11 cellular contexts compared by ENCODE assay signal in genomic region chr6:35955970-35956369, GRCh38. TPM values are rescaled to one million over a fixed set of nuclear protein-coding genes. Genes with fewer than 3 reads are reported as not detected.
A peak's percentile ranks its signal among the peaks of the same experiment; 100 is the strongest.
DNase-seq lines count a peak whose midpoint lies in the region; ATAC-seq, FAIRE-seq and TF ChIP-seq lines count a peak whose summit lies in the region.
"Had no signal": no experiment of that assay in that cellular context is flagged by ENCODE, and none has a peak within 500 bp of the region (broad histone marks: within the 10 kb centered on the region; RNA-seq: fewer than 3 reads in every experiment).

No MANE protein-coding gene starts in this region.

- BruUV-seq in Calu3 (replicated peaks; lab: Mats Ljungman, UMichigan): no TSS peak

- no peaks in the 10 kb centered on the region for H3K4me1 ChIP-seq in lower lobe of right lung

- ATAC-seq in lower lobe of right lung (no peak), HG02852 (IDR thresholded peaks at IDR 0.05; ENCODE audit: unreplicated experiment) (no peak), GM18519 (IDR thresholded peaks at IDR 0.05; ENCODE audit: low FRiP score, unreplicated experiment) (no peak), HG03571 (IDR thresholded peaks at IDR 0.05; ENCODE audit: unreplicated experiment) (no peak)

- CTCF ChIA-PET in Calu3 (lab: Charles Lee): interaction anchor here (0.6 kb wide), 2 partner anchors 119 to 380 kb away, joined by 3 to 5 read pairs; no protein-coding TSS in a partner anchor

- TF ChIP-seq POLR2A in GM12891 (IDR thresholded peaks at IDR 0.05; ENCODE audit: low read depth, low read length): no peak

- TF ChIP-seq CTCF in Calu3 (IDR thresholded peaks at IDR 0.05; ENCODE audit: unreplicated experiment): peak; percentile 66
- TF ChIP-seq CTCF in GM12875 (IDR thresholded peaks at IDR 0.05; ENCODE audit: borderline replicate concordance, insufficient read depth, low read depth, low read length): 0 out of 2 replicates have a peak, but pooled peaks have one; percentile 37
- 0 out of 2 replicates have a peak, but pooled peaks have one; percentile 5 for TF ChIP-seq CTCF in WI38 (IDR thresholded peaks at IDR 0.05; ENCODE audit: low read depth, low read length)
- peak; percentile 22 for TF ChIP-seq CTCF in lower lobe of right lung (IDR thresholded peaks at IDR 0.05)

- H3K4me3 ChIP-seq in GM12875 (ENCODE audit: low read depth, low read length) (no peak overlapping the region), WI38 (ENCODE audit: low read depth, low read length) (no peak overlapping the region), lower lobe of right lung (no peak overlapping the region)

- no peak for FAIRE-seq in GM12891 (lab: Jason Lieb, UNC)

- no peaks in the 10 kb centered on the region for H3K9me3 Mint-ChIP-seq in Calu3 (ENCODE audit: low read depth, unreplicated experiment)
- H3K9me3 Mint-ChIP-seq: activated T-helper 1 cell treated with anti-CD3 and anti-CD28 coated beads, Interleukin-12 subunit alpha, Interleukin-12 subunit beta, Interleukin-2, Interleukin-4 antibody, amounts not matched to agents 30 ng/mL and 10 ng/mL and 1 ng/mL, durations not matched to agents 14 hours and 24 hours and 36 hours; memory B cell had no signal

- intact Hi-C loops in Calu3 (cut with micrococcal nuclease; ENCODE audit: unreplicated experiment) (no loop called here), lower lobe of right lung (cut with DNase I) (no loop called here)

- peaks cover 11% of the 10 kb centered on the region for H3K4me1 Mint-ChIP-seq in Calu3 (ENCODE audit: low read depth, unreplicated experiment)
- H3K4me1 Mint-ChIP-seq: memory B cell had no signal

- H3K27ac Mint-ChIP-seq in Calu3 (ENCODE audit: unreplicated experiment): no peak overlapping the region
- H3K27ac Mint-ChIP-seq: activated T-helper 1 cell treated with anti-CD3 and anti-CD28 coated beads, Interleukin-12 subunit alpha, Interleukin-12 subunit beta, Interleukin-2, Interleukin-4 antibody, amounts not matched to agents 30 ng/mL and 10 ng/mL and 1 ng/mL, durations not matched to agents 14 hours and 24 hours and 36 hours; memory B cell had no signal

- no peaks in the 10 kb centered on the region for H3K36me3 Mint-ChIP-seq in Calu3 (ENCODE audit: insufficient read depth, unreplicated experiment)
- H3K36me3 Mint-ChIP-seq: memory B cell had no signal

- H3K9me3 ChIP-seq in lower lobe of right lung: no peaks in the 10 kb centered on the region

- H3K4me3 Mint-ChIP-seq in Calu3 (ENCODE audit: low read depth, unreplicated experiment): no peak overlapping the region
- H3K4me3 Mint-ChIP-seq: activated T-helper 1 cell treated with anti-CD3 and anti-CD28 coated beads, Interleukin-12 subunit alpha, Interleukin-12 subunit beta, Interleukin-2, Interleukin-4 antibody, amounts not matched to agents 30 ng/mL and 10 ng/mL and 1 ng/mL, durations not matched to agents 14 hours and 24 hours and 36 hours; memory B cell had no signal

- no peaks in the 10 kb centered on the region for H3K27me3 Mint-ChIP-seq in Calu3 (ENCODE audit: unreplicated experiment)

- DNase-seq in Calu3 (peak; percentile 51), lower lobe of right lung (no peak), GM12891 (ENCODE audit: insufficient read length, low spot score) (no peak)
- DNase-seq: cortex of kidney had no signal

- H3K27ac ChIP-seq in lower lobe of right lung: no peak overlapping the region

- H3K36me3 ChIP-seq in lower lobe of right lung: no peaks in the 10 kb centered on the region

- no peaks in the 10 kb centered on the region for H3K27me3 ChIP-seq in lower lobe of right lung (ENCODE audit: low read depth)

TF ChIP-seq in GM12891, 5 proteins besides CTCF, POLR2A, EP300 and RAD21:
- TF ChIP-seq PAX5 (IDR thresholded peaks at IDR 0.05; ENCODE audit: insufficient read depth, low read length, severe bottlenecking) (no peak), POLR2AphosphoS5 (IDR thresholded peaks at IDR 0.05; ENCODE audit: low read depth, low read length) (no peak), SPI1 (IDR thresholded peaks at IDR 0.05; ENCODE audit: low read depth, low read length) (no peak), TAF1 (IDR thresholded peaks at IDR 0.05; ENCODE audit: low read depth, low read length) (no peak), POU2F2 (IDR thresholded peaks at IDR 0.05; ENCODE audit: low read depth, low read length) (no peak)

RNA-seq across cellular contexts. Expression of gene SRPK1, which starts 35.1 kb away (rescaled TPM):
- 126 and 138 TPM in 2 replicates for total RNA-seq in Calu3 (2022)
- total RNA-seq in lower lobe of right lung: 30.9 TPM
- 27.8 TPM for polyA plus RNA-seq in GM12891 (2012; ENCODE audit: low read depth, missing spikeins)

Comparison
In these comparisons a context has a peak if more than half of its experiments do, and no peak if none do; other contexts are left out.
1. CTCF ChIP-seq: peak in every context shown above with its lines; median percentile 66 in Calu3; 37 in GM12875; 22 in lower lobe of right lung; 5 in WI38.